Comparison of ENCODE assay signal across 11 cellular contexts in the genomic region with DNA sequence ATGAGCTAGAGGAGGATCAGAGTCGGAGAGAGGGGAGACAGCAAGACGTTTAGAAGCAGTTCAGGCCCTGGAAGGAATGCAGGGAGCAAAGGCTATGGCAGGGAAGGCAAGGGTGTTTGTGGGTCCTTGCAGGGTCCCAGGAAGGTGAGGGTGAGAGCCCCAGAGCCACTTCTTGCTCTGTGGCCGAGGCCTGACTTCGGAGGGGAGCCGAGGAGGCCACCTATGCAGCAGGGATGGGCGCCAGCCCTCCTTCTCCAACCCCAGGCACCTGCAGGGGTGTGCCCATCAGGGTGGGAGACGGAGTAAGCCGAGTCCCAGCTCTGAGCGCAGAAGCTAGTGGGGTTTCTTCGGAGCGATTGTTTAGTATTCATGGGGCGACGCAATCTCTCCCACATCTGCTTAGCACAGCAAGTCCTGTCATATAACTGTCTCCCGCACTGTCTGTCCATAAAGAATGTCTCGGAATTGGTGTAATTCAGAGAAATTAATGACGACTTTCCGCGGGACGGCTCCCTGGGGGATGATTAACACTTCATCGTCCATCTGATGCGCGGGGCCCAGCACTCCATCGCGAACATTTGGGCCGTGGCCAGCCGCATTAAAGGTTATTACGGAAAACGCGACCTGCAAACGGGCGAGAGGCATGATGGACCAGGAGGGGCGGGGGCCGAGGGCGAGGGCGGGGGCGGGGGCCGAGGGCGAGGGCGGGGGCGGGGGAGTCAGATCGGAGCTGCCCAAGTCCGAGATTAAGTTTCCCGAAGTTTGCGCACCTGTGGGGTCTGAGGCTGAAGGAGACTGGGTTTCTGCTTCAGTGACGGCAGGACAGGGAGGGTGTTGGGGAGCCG. TPM values are rescaled to one million over a fixed set of nuclear protein-coding genes. Genes with fewer than 3 reads are reported as not detected.
DNase-seq lines count a peak whose midpoint lies in the region; ATAC-seq and TF ChIP-seq lines count a peak whose summit lies in the region.
"Had no signal": no experiment of that assay in that cellular context is flagged by ENCODE, and none has a peak within 500 bp of the region (broad histone marks: within the 10 kb centered on the region; RNA-seq: fewer than 3 reads in every experiment).

No MANE protein-coding gene starts in this region.

- no peak overlapping the region for H3K27ac Mint-ChIP-seq in H9
- H3K27ac Mint-ChIP-seq in naive thymus-derived CD4-positive, alpha-beta T cell, result peak overlapping the region in 2 of 9 donors; percentile 45 to 86

- POLR2A ChIA-PET in naive thymus-derived CD4-positive, alpha-beta T cell (lab: Charles Lee), result interaction anchor here (0.9 to 3.3 kb wide), 2 partner anchors 11 to 14 kb away, joined by 6 to 13 read pairs; no protein-coding TSS in a partner anchor

- no peak overlapping the region for H2BK20ac ChIP-seq in H9 (ENCODE audit: low read depth, low read length, poor library complexity, severe bottlenecking)

- H3K4me3 Mint-ChIP-seq in H9, result peak overlapping the region; percentile 59 to 81
- H3K4me3 Mint-ChIP-seq in naive thymus-derived CD4-positive, alpha-beta T cell, result peak overlapping the region in 6 of 10 donors; percentile 58 to 86 (median 84)

- no peak overlapping the region for H3K56ac ChIP-seq in H9 (ENCODE audit: insufficient read length, low read depth, low read length)

- CTCF ChIA-PET in naive thymus-derived CD4-positive, alpha-beta T cell (lab: Charles Lee), result interaction anchor here (0.6 to 1.8 kb wide), 8 partner anchors 8 to 64 kb away, joined by 3 to 9 read pairs (median 4); a partner anchor contains a TSS

- H3K79me2 ChIP-seq in H9 (ENCODE audit: insufficient read depth, low read length), result no peaks in the 10 kb centered on the region
- no peaks in the 10 kb centered on the region for H3K79me2 ChIP-seq in MM.1S (ENCODE audit: low read length)

- no peaks in the 10 kb centered on the region; the same call in none of the 2 replicates for H3K27me3 Mint-ChIP-seq in H9 (ENCODE audit: low read depth)
- H3K27me3 Mint-ChIP-seq in naive thymus-derived CD4-positive, alpha-beta T cell, result peaks cover 17 to 60% (median 44%) of the 10 kb centered on the region in 5 donors

- no peaks in the 10 kb centered on the region for H3K9me2 ChIP-seq in MM.1S (replicated peaks; ENCODE audit: insufficient read depth, low read length)

- no peaks in the 10 kb centered on the region for H3K36me3 ChIP-seq in naive thymus-derived CD4-positive, alpha-beta T cell (ENCODE audit: control insufficient read depth in 2 of 3, insufficient read depth in 3 of 3, low read length in 3 of 3)
- H3K36me3 ChIP-seq in MM.1S (replicated peaks; ENCODE audit: insufficient read depth, low read length), result no peaks in the 10 kb centered on the region

- no peak overlapping the region for H2BK15ac ChIP-seq in H9 (ENCODE audit: low read depth, low read length)

- H3K23ac ChIP-seq in H9 (ENCODE audit: insufficient read length, low read depth, low read length), result no peak overlapping the region

- H4K8ac ChIP-seq in H9 (replicated peaks; ENCODE audit: insufficient read length, low read depth, low read length), result no peak overlapping the region

- no peak overlapping the region for H3K18ac ChIP-seq in H9 (ENCODE audit: insufficient read length, low read depth, low read length)

- WGBS in H9 (ENCODE audit: extremely low coverage, insufficient read length, low lambda C conversion rate), result no CpG with 5 or more reads among the region's 46 CpGs

- no peak overlapping the region for H3K4ac ChIP-seq in H9 (ENCODE audit: low read depth, low read length)

- H3K4me3 ChIP-seq in AG10803 (ENCODE audit: low read length) (peak overlapping the region; percentile 15; the same call in 1 of the 2 replicates), MM.1S (ENCODE audit: low read length) (no peak overlapping the region)
- peak overlapping the region; percentile 65 for H3K4me3 ChIP-seq in naive thymus-derived CD4-positive, alpha-beta T cell (ENCODE audit: low read length)

- H3K14ac ChIP-seq in H9 (ENCODE audit: insufficient read depth, low read length), result no peak overlapping the region

- no peak overlapping the region for H3K9ac ChIP-seq in H9 (ENCODE audit: extremely low read depth, insufficient read length, low read length)
- H3K9ac ChIP-seq in MM.1S (ENCODE audit: low read length), result no peak overlapping the region

- H3K9me3 ChIP-seq in H9 (ENCODE audit: control insufficient read depth, low read depth, low read length) (no peaks in the 10 kb centered on the region), MM.1S (replicated peaks; ENCODE audit: insufficient read depth, low read length) (no peaks in the 10 kb centered on the region)
- no peaks in the 10 kb centered on the region for H3K9me3 ChIP-seq in naive thymus-derived CD4-positive, alpha-beta T cell (ENCODE audit: control insufficient read depth in 2 of 3, low read length in 3 of 3)

- H2AFZ ChIP-seq in H9 (ENCODE audit: low read length), result no peak overlapping the region
- no peak overlapping the region for H2AFZ ChIP-seq in MM.1S (ENCODE audit: low read length)

- H3K4me1 Mint-ChIP-seq in H9, result peaks cover 16 to 19% of the 10 kb centered on the region in 2 experiments
- peaks cover 13 to 22% (median 18%) of the 10 kb centered on the region in 7 donors for H3K4me1 Mint-ChIP-seq in naive thymus-derived CD4-positive, alpha-beta T cell

- H3K9me3 Mint-ChIP-seq in H9, result no peaks in the 10 kb centered on the region
- H3K9me3 Mint-ChIP-seq in naive thymus-derived CD4-positive, alpha-beta T cell, result no peaks in the 10 kb centered on the region

- DNase-seq in AG10803 (ENCODE audit: low read depth), result peak; percentile 22
- no peak for DNase-seq in H9
- DNase-seq in cerebellar cortex (ENCODE audit: low spot score), result peak; percentile 15
- DNase-seq in naive thymus-derived CD4-positive, alpha-beta T cell, result no peak
- DNase-seq in GM10266 (ENCODE audit: extremely low spot score), result no peak
- no peak for DNase-seq in MM.1S
- DNase-seq in foreskin melanocyte, result no peak
- DNase-seq: NCI-H226 had no signal

- H3F3A ChIP-seq in MM.1S (ENCODE audit: insufficient read depth, low read length), result no peaks in the 10 kb centered on the region

- intact Hi-C loops in naive thymus-derived CD4-positive, alpha-beta T cell (cut with micrococcal nuclease), result no loop called here

- H3K23me2 ChIP-seq in H9 (ENCODE audit: insufficient read length, low read depth, low read length, poor library complexity, severe bottlenecking), result peaks cover 19% of the 10 kb centered on the region

- H3K36me3 Mint-ChIP-seq in H9 (ENCODE audit: insufficient read depth in 1 of 3, low read depth in 3 of 3), result no peaks in the 10 kb centered on the region
- no peaks in the 10 kb centered on the region for H3K36me3 Mint-ChIP-seq in naive thymus-derived CD4-positive, alpha-beta T cell

- no peak overlapping the region for H4K91ac ChIP-seq in H9 (ENCODE audit: insufficient read length, low read depth, low read length)

- H3K27ac ChIP-seq in H9 (ENCODE audit: insufficient read length, low read depth, low read length) (no peak overlapping the region), MM.1S (ENCODE audit: low read length) (no peak overlapping the region)
- H3K27ac ChIP-seq in naive thymus-derived CD4-positive, alpha-beta T cell (ENCODE audit: low read depth, low read length), result no peak overlapping the region

- H3K4me2 ChIP-seq in H9 (ENCODE audit: insufficient read depth, insufficient read length, low read length) (peak overlapping the region; percentile 77), MM.1S (ENCODE audit: low read depth, low read length) (no peak overlapping the region)

- no peaks in the 10 kb centered on the region for H4K20me1 ChIP-seq in H9 (ENCODE audit: control insufficient read depth, insufficient read depth, insufficient read length)
- H4K20me1 ChIP-seq in MM.1S (ENCODE audit: insufficient read depth, low read length), result no peaks in the 10 kb centered on the region

- H3K4me1 ChIP-seq in H9 (ENCODE audit: insufficient read depth, low read length) (peaks cover 2% of the 10 kb centered on the region; the same call in 1 of the 2 replicates), MM.1S (ENCODE audit: low read length) (no peaks in the 10 kb centered on the region)
- H3K4me1 ChIP-seq in naive thymus-derived CD4-positive, alpha-beta T cell (ENCODE audit: control insufficient read depth in 2 of 2, insufficient read depth in 2 of 2, low read length in 2 of 2), result peaks cover 11 to 19% of the 10 kb centered on the region in 2 donors

- no peak overlapping the region for H2BK120ac ChIP-seq in H9 (ENCODE audit: low read depth, low read length, poor library complexity, severe bottlenecking)

- peak; percentile 13 for ATAC-seq in naive thymus-derived CD4-positive, alpha-beta T cell
- ATAC-seq in GM19463 (IDR thresholded peaks at IDR 0.05; ENCODE audit: unreplicated experiment), result no peak

- H2BK12ac ChIP-seq in H9 (ENCODE audit: insufficient read length, low read depth, low read length), result no peak overlapping the region

- H2AK5ac ChIP-seq in H9 (ENCODE audit: insufficient read length, low read length), result no peak overlapping the region

- no peak overlapping the region for H3T11ph ChIP-seq in H9 (ENCODE audit: low read length)

- TF ChIP-seq CTCF in AG10803 (conservative IDR thresholded peaks at IDR 0.05; ENCODE audit: low read length) (no peak), H9 (conservative IDR thresholded peaks at IDR 0.05) (no peak), GM10266 (IDR thresholded peaks at IDR 0.05; ENCODE audit: control insufficient read depth, insufficient read depth, low read depth, missing control alignments) (no peak), MM.1S (IDR thresholded peaks at IDR 0.05; ENCODE audit: low read length) (no peak)

- H2BK5ac ChIP-seq in H9 (ENCODE audit: insufficient read length, low read length), result no peak overlapping the region

- no peak overlapping the region for H4K5ac ChIP-seq in H9 (ENCODE audit: insufficient read length, low read depth, low read length)

- peaks cover 31% of the 10 kb centered on the region; the same call in 1 of the 2 replicates for H3K27me3 ChIP-seq in H9 (ENCODE audit: insufficient read depth, low read length)
- H3K27me3 ChIP-seq in naive thymus-derived CD4-positive, alpha-beta T cell (ENCODE audit: control insufficient read depth in 2 of 2, insufficient read depth in 2 of 2, low read length in 2 of 2), result peaks cover 0 to 4% of the 10 kb centered on the region in 2 donors
- peaks cover 50% of the 10 kb centered on the region for H3K27me3 ChIP-seq in MM.1S (replicated peaks; ENCODE audit: insufficient read depth, low read length)

- no peaks in the 10 kb centered on the region for H3K79me1 ChIP-seq in H9 (ENCODE audit: insufficient read depth, low read depth, low read length, poor library complexity, severe bottlenecking)

RNA-seq across cellular contexts. Expression of a gene that starts 12.3 kb away (rescaled TPM):
- total RNA-seq in H9 (2021), result 21.5 and 22.3 TPM in 2 replicates
- 100 to 1,000 TPM in 3 of 5 experiments, 10 to 100 TPM in 2; 66.1 to 175 (median 137) TPM for total RNA-seq in naive thymus-derived CD4-positive, alpha-beta T cell
- 10 to 100 TPM; 58.7 to 68.9 TPM for polyA plus RNA-seq in naive thymus-derived CD4-positive, alpha-beta T cell

RNA-seq across cellular contexts. Expression of a gene that starts 12.3 kb away (rescaled TPM):
- total RNA-seq in H9 (2021), result not detected in 2 replicates
- total RNA-seq in naive thymus-derived CD4-positive, alpha-beta T cell, result not detected
- not detected for polyA plus RNA-seq in naive thymus-derived CD4-positive, alpha-beta T cell
- total RNA-seq: bronchial epithelial cell, lower leg skin had no signal

Comparison
In these comparisons a context has a peak if more than half of its experiments do, and no peak if none do; other contexts are left out.
1. DNase-seq: peak in AG10803 (single experiment) and cerebellar cortex (single experiment); none in H9 (single experiment), naive thymus-derived CD4-positive, alpha-beta T cell (0 of 9), GM10266 (single experiment), MM.1S (single experiment) and foreskin melanocyte (single experiment).